In genomic region chr5:9632495-9632894, GRCh38 we compare ENCODE assay signal across 10 cellular contexts. TPM values are rescaled to one million over a fixed set of nuclear protein-coding genes. Genes with fewer than 3 reads are reported as not detected.
"Had no signal": no experiment of that assay in that cellular context is flagged by ENCODE, and none has a peak within 500 bp of the region (broad histone marks: within the 10 kb centered on the region; RNA-seq: fewer than 3 reads in every experiment).

No MANE protein-coding gene starts in this region.

- H3K27ac ChIP-seq: GM23248, HL-60 had no signal

- H2AFZ ChIP-seq: GM23248 had no signal

- ATAC-seq: HepG2 had no signal

- FAIRE-seq: HepG2 had no signal

- H3K4me3 ChIP-seq: GM23248 had no signal

- H3K9ac ChIP-seq: GM23248 had no signal

- DNase-seq: GM23248, GOT3, H7, HCEC 1CT, KG1 had no signal

RNA-seq across cellular contexts. Expression of gene TAS2R1, which starts 2.3 kb away (rescaled TPM):
- total RNA-seq: GM23248, H4, H7, HepG2, HT1080 had no signal
- polyA plus RNA-seq: GM23248, HepG2, IgD-negative memory B cell had no signal
